ENCODE assay signal across 9 cellular contexts in genomic region chr3:105527949-105528348, GRCh38.
DNase-seq lines count a peak whose midpoint lies in the region; ATAC-seq lines count a peak whose summit lies in the region.
"Had no signal": no experiment of that assay in that cellular context is flagged by ENCODE, and none has a peak within 500 bp of the region (broad histone marks: within the 10 kb centered on the region; RNA-seq: fewer than 3 reads in every experiment).

No MANE protein-coding gene starts in this region.

- intact Hi-C loops in left colon (cut with DNase I, micrococcal nuclease), result no loop called here
- intact Hi-C loops in cardiac septum (cut with DNase I), result no loop called here
- intact Hi-C loops in left cardiac atrium (cut with DNase I), result no loop called here

- ATAC-seq in GM18873 (IDR thresholded peaks at IDR 0.05; ENCODE audit: low FRiP score, unreplicated experiment) (peak; percentile 71), HG02870 (IDR thresholded peaks at IDR 0.05; ENCODE audit: unreplicated experiment) (peak; percentile 95), left colon (peak; percentile 78), GM19467 (IDR thresholded peaks at IDR 0.05; ENCODE audit: unreplicated experiment) (no peak), left cardiac atrium (no peak)

- peak; percentile 43 for DNase-seq in NCI-H460 (ENCODE audit: extremely low read depth, low read depth)
- DNase-seq in left colon, result no peak
- no peak for DNase-seq in cardiac septum (ENCODE audit: low spot score)
- DNase-seq in left cardiac atrium, result no peak
- no peak for DNase-seq in activated effector memory CD4-positive, alpha-beta T cell treated with anti-CD3 and anti-CD28 coated beads, Interleukin-2, amount 50 U/mL, for 16 hours
- DNase-seq: uterus had no signal

Comparison
In these comparisons a context has a peak if more than half of its experiments do, and no peak if none do; other contexts are left out.
1. ATAC-seq: peak in GM18873 (single experiment), HG02870 (single experiment) and left colon (single experiment); none in GM19467 (single experiment) and left cardiac atrium (0 of 2).